ENCODE assay signal across 11 cellular contexts in the genomic region with DNA sequence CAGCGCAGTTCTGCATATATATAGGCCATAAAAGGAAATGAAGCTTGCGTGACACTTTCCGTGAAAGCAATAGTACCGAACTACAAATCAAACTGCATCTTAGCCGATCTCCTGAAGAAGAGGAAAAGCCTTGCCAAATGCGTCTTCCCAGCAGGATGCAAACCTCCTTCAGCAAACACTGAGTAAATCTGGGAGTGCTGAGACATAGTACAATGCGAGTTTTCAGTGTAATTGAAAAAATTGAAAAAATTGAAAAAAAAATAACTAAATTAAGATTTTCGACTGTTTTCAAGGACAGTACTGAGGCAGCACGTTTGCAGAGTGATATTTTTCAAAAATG. TPM values are rescaled to one million over a fixed set of nuclear protein-coding genes. Genes with fewer than 3 reads are reported as not detected.
A peak's percentile ranks its signal among the peaks of the same experiment; 100 is the strongest.
DNase-seq lines count a peak whose midpoint lies in the region; ATAC-seq, FAIRE-seq and TF ChIP-seq lines count a peak whose summit lies in the region.
"Had no signal": no experiment of that assay in that cellular context is flagged by ENCODE, and none has a peak within 500 bp of the region (broad histone marks: within the 10 kb centered on the region; RNA-seq: fewer than 3 reads in every experiment).

No MANE protein-coding gene starts in this region.

- CTCF ChIA-PET in Calu3 (lab: Charles Lee) (interaction anchor here (0.5 to 0.7 kb wide), 2 partner anchors 39 to 131 kb away, joined by 3 read pairs; no protein-coding TSS in a partner anchor), HepG2 (lab: Yijun Ruan, JAX; ENCODE audit: low intra/inter-chr PET ratio, low total read pairs) (interaction anchor here (0.8 to 2.4 kb wide), 2 partner anchors 39 to 95 kb away, joined by 3 to 29 read pairs; no protein-coding TSS in a partner anchor)

- TF ChIP-seq CTCF in Calu3 (IDR thresholded peaks at IDR 0.05; ENCODE audit: unreplicated experiment) (no peak), gastroesophageal sphincter (IDR thresholded peaks at IDR 0.05) (no peak), osteocyte (IDR thresholded peaks at IDR 0.05) (no peak), HepG2 (CRISPR knock-in tag; IDR thresholded peaks at IDR 0.05) (no peak)

- H3K9ac ChIP-seq in SK-N-MC (ENCODE audit: insufficient read length), result peak overlapping the region; percentile 59
- no peak overlapping the region for H3K9ac ChIP-seq in HepG2 (ENCODE audit: insufficient read depth, low read depth, low read length)

- no peak for TF ChIP-seq EP300 in gastroesophageal sphincter (IDR thresholded peaks at IDR 0.05)
- TF ChIP-seq EP300 in HepG2 (IDR thresholded peaks at IDR 0.05; ENCODE audit: low read depth in 2 of 2, low read length in 2 of 2), result no peak
- TF ChIP-seq EP300 in HepG2 (CRISPR knock-in tag; IDR thresholded peaks at IDR 0.05; ENCODE audit: borderline replicate concordance), result no peak

- H3K27ac ChIP-seq in SK-N-MC (no peak overlapping the region), gastroesophageal sphincter (peak overlapping the region in 3 of 4 donors; percentile 56 to 90 (median 84)), HepG2 (ENCODE audit: extremely low read length, insufficient read depth, low read length) (no peak overlapping the region)
- H3K27ac ChIP-seq: SJSA1, tibial artery had no signal

- H3K4me1 Mint-ChIP-seq in Calu3 (ENCODE audit: low read depth, unreplicated experiment) (peaks cover 7% of the 10 kb centered on the region), osteocyte (ENCODE audit: unreplicated experiment) (peaks cover 7% of the 10 kb centered on the region)

- peaks cover 0 to 12% (median 3%) of the 10 kb centered on the region in 3 donors for H3K4me1 ChIP-seq in gastroesophageal sphincter
- H3K4me1 ChIP-seq in HepG2 (ENCODE audit: insufficient read depth, low read length), result no peaks in the 10 kb centered on the region

- WGBS in gastroesophageal sphincter (ENCODE audit: low coverage in 1 of 2), 2 donors, result 25 to 33% methylated on average over 7 to 9 of the region's 9 CpGs
- WGBS in HepG2 (ENCODE audit: low lambda C conversion rate), result 42% methylated on average over 9 of the region's 9 CpGs

- in situ Hi-C loops in HepG2 (cut with HindIII; ENCODE audit: extremely low pct_ligation_motif_present, low pct_unique_long_range_greater_than_20kb), result no loop called here

- no peak overlapping the region for H3K4me2 ChIP-seq in HepG2 (ENCODE audit: low read depth, low read length)

- no peaks in the 10 kb centered on the region for H3K9me3 Mint-ChIP-seq in Calu3 (ENCODE audit: low read depth, unreplicated experiment)
- H3K9me3 Mint-ChIP-seq in osteocyte (ENCODE audit: unreplicated experiment), result peaks cover 6% of the 10 kb centered on the region
- H3K9me3 Mint-ChIP-seq: activated naive CD4-positive, alpha-beta T cell treated with anti-CD3 and anti-CD28 coated beads for 36 hours had no signal

- H3K4me3 ChIP-seq in SK-N-MC (peak overlapping the region; percentile 87), gastroesophageal sphincter (peak overlapping the region; percentile 29 to 46), HepG2 (replicated peaks in 1 of 3; ENCODE audit: insufficient read depth in 1 of 3, low read depth in 2 of 3, low read length in 3 of 3) (no peak overlapping the region)
- H3K4me3 ChIP-seq: SJSA1, tibial artery had no signal

- H3K27me3 Mint-ChIP-seq in Calu3 (ENCODE audit: unreplicated experiment), result peaks cover 58% of the 10 kb centered on the region
- H3K27me3 Mint-ChIP-seq in osteocyte (ENCODE audit: unreplicated experiment), result peaks cover 68% of the 10 kb centered on the region

- POLR2A ChIA-PET in HepG2 (lab: Yijun Ruan, JAX), result no interaction called here

- no peak for FAIRE-seq in HepG2 (lab: Jason Lieb, UNC)

- H3K27me3 ChIP-seq in gastroesophageal sphincter (peaks cover 52% of the 10 kb centered on the region), HepG2 (ENCODE audit: control insufficient read depth in 1 of 2, insufficient read depth in 2 of 2, low read length in 2 of 2) (peaks cover 6 to 52% of the 10 kb centered on the region in 2 experiments; a peak in 4 of 5 replicates)

- no peaks in the 10 kb centered on the region for H3K36me3 ChIP-seq in SK-N-MC (ENCODE audit: insufficient read depth, low read length)
- no peaks in the 10 kb centered on the region for H3K36me3 ChIP-seq in gastroesophageal sphincter
- H3K36me3 ChIP-seq in HepG2 (replicated peaks in 1 of 2; ENCODE audit: control insufficient read depth in 1 of 2, insufficient read depth in 2 of 2, low read length in 2 of 2), result no peaks in the 10 kb centered on the region
- H3K36me3 ChIP-seq: SJSA1, tibial artery had no signal

- intact Hi-C loops in Calu3 (cut with micrococcal nuclease; ENCODE audit: unreplicated experiment), result no loop called here
- intact Hi-C loops in HepG2 (cut with micrococcal nuclease; ENCODE audit: unreplicated experiment), result loop anchor here (5.0 kb wide), 1 partner anchor 121 kb away; no protein-coding TSS in a partner anchor

- no peak overlapping the region for H2AFZ ChIP-seq in HepG2 (ENCODE audit: low read length)

- H3K9me3 ChIP-seq in SK-N-MC (ENCODE audit: low read depth, low read length) (no peaks in the 10 kb centered on the region), gastroesophageal sphincter (peaks cover 0 to 5% (median 0%) of the 10 kb centered on the region in 3 donors), HepG2 (ENCODE audit: low read length) (no peaks in the 10 kb centered on the region)
- H3K9me3 ChIP-seq: SJSA1, tibial artery had no signal

- TF ChIP-seq POLR2A in gastroesophageal sphincter (IDR thresholded peaks at IDR 0.05) (no peak), HepG2 (IDR thresholded peaks at IDR 0.05; ENCODE audit: insufficient read depth in 1 of 2, low read depth in 2 of 2, low read length in 2 of 2) (no peak)

- no peaks in the 10 kb centered on the region for H3K36me3 Mint-ChIP-seq in Calu3 (ENCODE audit: insufficient read depth, unreplicated experiment)
- H3K36me3 Mint-ChIP-seq in osteocyte (ENCODE audit: unreplicated experiment), result no peaks in the 10 kb centered on the region

- no TSS peak for BruUV-seq in Calu3 (replicated peaks; lab: Mats Ljungman, UMichigan)
- BruUV-seq in HepG2 (replicated peaks; lab: Mats Ljungman, UMichigan), result no TSS peak

- ATAC-seq in gastroesophageal sphincter (no peak), GM18909 (IDR thresholded peaks at IDR 0.05; ENCODE audit: poor library complexity, unreplicated experiment) (no peak), HepG2 (no peak)

- H3K4me3 Mint-ChIP-seq in Calu3 (ENCODE audit: low read depth, unreplicated experiment), result peak overlapping the region; percentile 62
- H3K4me3 Mint-ChIP-seq in osteocyte (ENCODE audit: unreplicated experiment), result peak overlapping the region; percentile 81

- no peaks in the 10 kb centered on the region for H3K79me2 ChIP-seq in HepG2 (ENCODE audit: insufficient read depth, low read length)

- no peaks in the 10 kb centered on the region for H4K20me1 ChIP-seq in HepG2 (ENCODE audit: insufficient read depth, low read length)

- no peak for DNase-seq in Calu3
- no peak for DNase-seq in SK-N-MC (ENCODE audit: low read depth, low spot score)
- DNase-seq in osteocyte (ENCODE audit: extremely low spot score, unreplicated experiment), result no peak
- no peak for DNase-seq in Kasumi-1 (lab: John Stamatoyannopoulos, UW)
- no peak for DNase-seq in hypothalamus (lab: John Stamatoyannopoulos, UW)
- DNase-seq in HepG2 (ENCODE audit: low spot score), result no peak
- DNase-seq: tibial artery had no signal

- H3K27ac Mint-ChIP-seq in Calu3 (ENCODE audit: unreplicated experiment) (no peak overlapping the region), osteocyte (ENCODE audit: unreplicated experiment) (no peak overlapping the region)
- H3K27ac Mint-ChIP-seq: activated naive CD4-positive, alpha-beta T cell treated with anti-CD3 and anti-CD28 coated beads for 36 hours had no signal

- TF ChIP-seq RAD21 in HepG2 (CRISPR knock-in tag; IDR thresholded peaks at IDR 0.05), result no peak

RNA-seq across cellular contexts. Expression of a gene that starts 13.4 kb away (rescaled TPM):
- total RNA-seq in Calu3 (2022) (53.3 and 64.2 TPM in 2 replicates), gastroesophageal sphincter (100 to 1,000 TPM in 1 of 4 donors, 10 to 100 TPM in 3; 60.7 to 137 (median 82.2) TPM), osteocyte (47.5 and 48.8 TPM in 2 replicates), HepG2 (2016; rRNA removed; fragmentation: Illumina TruSeq; extraction: Trizol) (38.4 and 53.1 TPM in 2 replicates)
- 23.8 and 29.3 TPM in 2 replicates for total RNA-seq in HepG2 (2016; cell fraction: cytosol; rRNA removed; fragmentation: Illumina TruSeq; extraction: Trizol; ENCODE audit: low read depth)
- total RNA-seq in HepG2 (2016; cell fraction: insoluble cytoplasmic fraction; rRNA removed; fragmentation: Illumina TruSeq; extraction: Trizol), result 41.8 and 52.5 TPM in 2 replicates
- 23.7 and 25.5 TPM in 2 replicates for total RNA-seq in HepG2 (2016; cell fraction: membrane; rRNA removed; fragmentation: Illumina TruSeq; extraction: Trizol)
- total RNA-seq in HepG2 (2016; cell fraction: nucleus; rRNA removed; fragmentation: Illumina TruSeq; extraction: Trizol), result 26.2 and 34.9 TPM in 2 replicates
- polyA plus RNA-seq in HepG2 (2011; rRNA removed), result 72.3 and 88.4 TPM in 2 replicates
- polyA plus RNA-seq in HepG2 (2011; cell fraction: cytosol; rRNA removed), result 68.5 and 146 TPM in 2 replicates
- 170 and 172 TPM in 2 replicates for polyA plus RNA-seq in HepG2 (2011; cell fraction: nucleus; rRNA removed)
- 51.6 and 70.9 TPM in 2 replicates for polyA plus RNA-seq in HepG2 (2012)
- 46.1 and 56.4 TPM in 2 replicates for polyA plus RNA-seq in HepG2 (2016; cell fraction: cytosol; fragmentation: Illumina TruSeq; extraction: Trizol; ENCODE audit: low read depth)
- 66.2 and 74.5 TPM in 2 replicates for polyA plus RNA-seq in HepG2 (2016; cell fraction: insoluble cytoplasmic fraction; fragmentation: Illumina TruSeq; extraction: Trizol; ENCODE audit: low read depth)
- 42.2 and 48.9 TPM in 2 replicates for polyA plus RNA-seq in HepG2 (2016; cell fraction: membrane; fragmentation: Illumina TruSeq; extraction: Trizol; ENCODE audit: low read depth)
- polyA plus RNA-seq in HepG2 (2016; cell fraction: nucleus; fragmentation: Illumina TruSeq; extraction: Trizol; ENCODE audit: insufficient read depth, low read depth), result 94.8 and 101 TPM in 2 replicates
- polyA minus RNA-seq in HepG2 (2011; rRNA and poly(A)+ RNA removed; ENCODE audit: low replicate concordance), result 18.2 and 24.8 TPM in 2 replicates
- polyA minus RNA-seq in HepG2 (2011; cell fraction: cytosol; rRNA and poly(A)+ RNA removed), result 15.3 and 17.1 TPM in 2 replicates
- polyA minus RNA-seq in HepG2 (2011; cell fraction: nucleus; rRNA and poly(A)+ RNA removed), result 8.4 and 9.3 TPM in 2 replicates

RNA-seq across cellular contexts. Expression of a gene that starts 31.6 kb away (rescaled TPM):
- 22.0 and 22.3 TPM in 2 replicates for total RNA-seq in Calu3 (2022)
- 10 to 100 TPM; 18.4 to 24.1 (median 22.6) TPM for total RNA-seq in gastroesophageal sphincter
- 11.6 and 14.8 TPM in 2 replicates for total RNA-seq in osteocyte
- 13.8 and 14.6 TPM in 2 replicates for total RNA-seq in HepG2 (2016; rRNA removed; fragmentation: Illumina TruSeq; extraction: Trizol)
- total RNA-seq in HepG2 (2016; cell fraction: cytosol; rRNA removed; fragmentation: Illumina TruSeq; extraction: Trizol; ENCODE audit: low read depth), result 3.1 and 5.0 TPM in 2 replicates
- total RNA-seq in HepG2 (2016; cell fraction: insoluble cytoplasmic fraction; rRNA removed; fragmentation: Illumina TruSeq; extraction: Trizol), result 12.0 and 15.3 TPM in 2 replicates
- total RNA-seq in HepG2 (2016; cell fraction: membrane; rRNA removed; fragmentation: Illumina TruSeq; extraction: Trizol), result 11.0 and 12.4 TPM in 2 replicates
- total RNA-seq in HepG2 (2016; cell fraction: nucleus; rRNA removed; fragmentation: Illumina TruSeq; extraction: Trizol), result 12.2 and 14.1 TPM in 2 replicates
- 7.7 and 8.6 TPM in 2 replicates for polyA plus RNA-seq in HepG2 (2011; rRNA removed)
- polyA plus RNA-seq in HepG2 (2011; cell fraction: cytosol; rRNA removed), result 5.6 and 5.9 TPM in 2 replicates
- 22.1 and 24.6 TPM in 2 replicates for polyA plus RNA-seq in HepG2 (2011; cell fraction: nucleus; rRNA removed)
- 7.8 and 8.9 TPM in 2 replicates for polyA plus RNA-seq in HepG2 (2012)
- 2.3 and 3.1 TPM in 2 replicates for polyA plus RNA-seq in HepG2 (2016; cell fraction: cytosol; fragmentation: Illumina TruSeq; extraction: Trizol; ENCODE audit: low read depth)
- polyA plus RNA-seq in HepG2 (2016; cell fraction: insoluble cytoplasmic fraction; fragmentation: Illumina TruSeq; extraction: Trizol; ENCODE audit: low read depth), result 9.9 and 11.6 TPM in 2 replicates
- 6.6 and 8.4 TPM in 2 replicates for polyA plus RNA-seq in HepG2 (2016; cell fraction: membrane; fragmentation: Illumina TruSeq; extraction: Trizol; ENCODE audit: low read depth)
- polyA plus RNA-seq in HepG2 (2016; cell fraction: nucleus; fragmentation: Illumina TruSeq; extraction: Trizol; ENCODE audit: insufficient read depth, low read depth), result 26.6 and 28.1 TPM in 2 replicates
- 7.8 and 11.9 TPM in 2 replicates for polyA minus RNA-seq in HepG2 (2011; rRNA and poly(A)+ RNA removed; ENCODE audit: low replicate concordance)
- polyA minus RNA-seq in HepG2 (2011; cell fraction: cytosol; rRNA and poly(A)+ RNA removed), result 6.3 and 7.6 TPM in 2 replicates
- polyA minus RNA-seq in HepG2 (2011; cell fraction: nucleus; rRNA and poly(A)+ RNA removed), result 13.6 and 16.1 TPM in 2 replicates

Comparison
In these comparisons a context has a peak if more than half of its experiments do, and no peak if none do; other contexts are left out.
1. H3K27ac ChIP-seq: peak in gastroesophageal sphincter (3 of 4); none in SK-N-MC (single experiment) and HepG2 (single experiment).
2. H3K4me3 ChIP-seq: peak in SK-N-MC (single experiment) and gastroesophageal sphincter (2 of 2); none in HepG2 (0 of 3).